8 cellular contexts compared by ENCODE assay signal in genomic region chr11:536841-537621, GRCh38. TPM values are rescaled to one million over a fixed set of nuclear protein-coding genes. Genes with fewer than 3 reads are reported as not detected.
DNase-seq lines count a peak whose midpoint lies in the region; ATAC-seq, FAIRE-seq and TF ChIP-seq lines count a peak whose summit lies in the region.

LRRC56 (plus strand) TSS chr11:537527; CDS start chr11:540685, 3,158 bp downstream.

- no peak for TF ChIP-seq EP300 in transverse colon (IDR thresholded peaks at IDR 0.05; ENCODE audit: low read depth)

- DNase-seq in Caki2 (ENCODE audit: low read depth) (peak; percentile 85), HuH-7.5 (ENCODE audit: low spot score) (peak; percentile 97), RPMI7951 (ENCODE audit: low read depth) (peak; percentile 79), activated gamma-delta T cell (lab: John Stamatoyannopoulos, UW) (peak; percentile 92), frontal cortex (ENCODE audit: low spot score in 2 of 2) (peak; percentile 80 to 92), pancreas (peak; percentile 83 to 97 (median 92)), transverse colon (peak; percentile 93)

- no peak for FAIRE-seq in frontal cortex (lab: Jason Lieb, UNC)
- no peak for FAIRE-seq in pancreas (lab: Jason Lieb, UNC)

- WGBS in pancreas, 2 donors = 5% methylated on average over 90 to 93 of the region's 93 CpGs
- WGBS in transverse colon (ENCODE audit: low coverage in 1 of 2), 2 donors = 0 to 2% methylated on average over 19 to 21 of the region's 93 CpGs

- H3K27me3 ChIP-seq in pancreas (no peaks in the 10 kb centered on the region), transverse colon (peaks cover 2% of the 10 kb centered on the region)

- H3K4me1 ChIP-seq in pancreas (peaks cover 6 to 15% (median 9%) of the 10 kb centered on the region in 3 donors), transverse colon (peaks cover 11 to 37% (median 35%) of the 10 kb centered on the region in 4 donors)

- peaks cover 0 to 8% (median 7%) of the 10 kb centered on the region in 3 donors for H3K36me3 ChIP-seq in pancreas
- H3K36me3 ChIP-seq in transverse colon = no peaks in the 10 kb centered on the region

- in situ Hi-C loops in Caki2 (cut with HindIII; ENCODE audit: low pct_unique_long_range_greater_than_20kb, low sequenced_read_pairs) (no loop called here), transverse colon (cut with MboI; ENCODE audit: low pct_ligation_motif_present in 1 of 4, low pct_unique_long_range_greater_than_20kb in 1 of 4, low sequenced_read_pairs in 3 of 4) (no loop called here)

- no peaks in the 10 kb centered on the region for H3K9me3 ChIP-seq in pancreas
- no peaks in the 10 kb centered on the region for H3K9me3 ChIP-seq in transverse colon

- peak; percentile 39 for TF ChIP-seq POLR2A in transverse colon (IDR thresholded peaks at IDR 0.05)

- ATAC-seq in GM21367 (IDR thresholded peaks at IDR 0.05; ENCODE audit: unreplicated experiment) (peak; percentile 45), pancreas (peak; percentile 73 to 77 (median 75))

- TF ChIP-seq CTCF in pancreas (IDR thresholded peaks at IDR 0.05) = no peak
- TF ChIP-seq CTCF in transverse colon (IDR thresholded peaks at IDR 0.05) = peak in 1 of 5 experiments; percentile 7

- H3K4me3 ChIP-seq in pancreas = peak within 1 kb of the TSS; percentile 4 to 80 (median 32)
- H3K4me3 ChIP-seq in transverse colon = peak within 1 kb of the TSS; percentile 4 to 95 (median 50)

- H3K27ac ChIP-seq in pancreas (peak within 1 kb of the TSS; percentile 70 to 78 (median 76)), transverse colon (peak within 1 kb of the TSS; percentile 87 to 95 (median 92))

- intact Hi-C loops in pancreas (cut with DNase I) (no loop called here), transverse colon (cut with DNase I; ENCODE audit: low total_unique reads) (no loop called here)

RNA-seq across cellular contexts. Expression of gene LRRC56, which starts in this region (rescaled TPM):
- total RNA-seq in Caki2 (2014; rRNA removed; shearing (Covaris generic); ENCODE audit: low replicate concordance) = 2.0 and 3.4 TPM in 2 replicates
- 0.29 TPM in 1 of 2 replicates, not detected in the other for total RNA-seq in RPMI7951 (2014; rRNA removed; shearing (Covaris generic))
- total RNA-seq in frontal cortex (1.2 TPM), pancreas (1 to 10 TPM in 5 of 6 donors, under 1 TPM in 1; 0.98 to 2.0 (median 1.6) TPM), transverse colon (1 to 10 TPM; 2.3 to 8.4 (median 3.1) TPM)
- polyA plus RNA-seq in pancreas = 1 to 10 TPM; 5.4 to 7.3 TPM

Comparison
In these comparisons a context has a peak if more than half of its experiments do, and no peak if none do; other contexts are left out.
1. Peak in every context shown above with its lines: DNase-seq, ATAC-seq, H3K4me3 ChIP-seq and H3K27ac ChIP-seq.
2. Peak in DNase-seq in RPMI7951; RNA of the gene not detected or under 1 TPM.